22 cellular contexts compared by ENCODE assay signal in genomic region chrX:71944369-71944768, GRCh38.
"Had no signal": no experiment of that assay in that cellular context is flagged by ENCODE, and none has a peak within 500 bp of the region (broad histone marks: within the 10 kb centered on the region; RNA-seq: fewer than 3 reads in every experiment).

No MANE protein-coding gene starts in this region.

- ATAC-seq: effector memory CD8-positive, alpha-beta T cell; esophagus mucosa; gastrocnemius medialis; heart right ventricle; left cardiac atrium; left lung; left ventricle myocardium superior; lower lobe of right lung; mucosa of descending colon had no signal

- H3K27ac ChIP-seq: colonic mucosa, epithelial cell of prostate, esophagus squamous epithelium, gastrocnemius medialis, heart right ventricle, left lung, lower lobe of right lung had no signal

- H3K36me3 ChIP-seq: colonic mucosa, esophagus squamous epithelium, gastrocnemius medialis, heart right ventricle, left lung, lower lobe of right lung had no signal

- H3K9me3 ChIP-seq: colonic mucosa, esophagus squamous epithelium, gastrocnemius medialis, heart right ventricle, left lung, lower lobe of right lung, mucosa of descending colon had no signal

- H3K4me3 ChIP-seq: colonic mucosa, esophagus squamous epithelium, gastrocnemius medialis, heart right ventricle, left lung, lower lobe of right lung, mucosa of descending colon had no signal

- H3K27me3 ChIP-seq: colonic mucosa, esophagus squamous epithelium, gastrocnemius medialis, left lung had no signal

- H3K4me1 ChIP-seq: colonic mucosa, esophagus squamous epithelium, gastrocnemius medialis, left lung, lower lobe of right lung had no signal

- DNase-seq: colonic mucosa; cortex of kidney; effector CD8-positive, alpha-beta T cell; effector memory CD8-positive, alpha-beta T cell; endodermal cell; erythroblast; esophagus squamous epithelium; foreskin fibroblast; foreskin melanocyte; gastrocnemius medialis; glutamatergic neuron; head of caudate nucleus; heart right ventricle; hippocampal formation; left cardiac atrium; left lung; left ventricle myocardium superior; lower lobe of right lung; mesenchymal stem cell; mucosa of descending colon had no signal
